ENCODE assay signal across 9 cellular contexts in genomic region chr10:62244088-62244487, GRCh38. TPM values are rescaled to one million over a fixed set of nuclear protein-coding genes. Genes with fewer than 3 reads are reported as not detected.
DNase-seq lines count a peak whose midpoint lies in the region; ATAC-seq, FAIRE-seq and TF ChIP-seq lines count a peak whose summit lies in the region.
"Had no signal": no experiment of that assay in that cellular context is flagged by ENCODE, and none has a peak within 500 bp of the region (broad histone marks: within the 10 kb centered on the region; RNA-seq: fewer than 3 reads in every experiment).

No MANE protein-coding gene starts in this region.

- POLR2A ChIA-PET in A673 (lab: Charles Lee; ENCODE audit: low non-redundant PET): interaction anchor here (0.5 to 0.6 kb wide), 2 partner anchors 21 to 205 kb away, joined by 3 to 5 read pairs; no protein-coding TSS in a partner anchor

- H3K4me1 ChIP-seq in A673 (ENCODE audit: insufficient read depth, low read length, poor library complexity, severe bottlenecking): peaks cover 73% of the 10 kb centered on the region
- H3K4me1 ChIP-seq in kidney (ENCODE audit: control insufficient read depth in 1 of 2, insufficient read depth in 1 of 2, low read depth in 1 of 2, low read length in 2 of 2): no peaks in the 10 kb centered on the region
- no peaks in the 10 kb centered on the region for H3K4me1 ChIP-seq in aorta (ENCODE audit: control insufficient read depth in 1 of 2, insufficient read depth in 2 of 2, low read length in 2 of 2)
- H3K4me1 ChIP-seq: prostate gland had no signal

- H3F3A ChIP-seq in SU-DHL-6 (ENCODE audit: insufficient read depth): peaks cover 79% of the 10 kb centered on the region

- TF ChIP-seq CTCF in A673 (conservative IDR thresholded peaks at IDR 0.05; ENCODE audit: low read depth, low read length): no peak
- TF ChIP-seq CTCF in SU-DHL-6 (IDR thresholded peaks at IDR 0.05; ENCODE audit: insufficient read depth, low read length, poor library complexity, severe bottlenecking): no peak
- no peak for TF ChIP-seq CTCF in kidney (IDR thresholded peaks at IDR 0.05; ENCODE audit: borderline replicate concordance, extremely low read depth, insufficient read depth)

- no peak for ATAC-seq in aorta (ENCODE audit: low FRiP score)
- ATAC-seq in GM19324 (IDR thresholded peaks at IDR 0.05; ENCODE audit: low FRiP score, unreplicated experiment): no peak

- DNase-seq in A673 (ENCODE audit: low spot score) (no peak), GM18507 (ENCODE audit: extremely low spot score, insufficient read length, low read depth) (no peak), kidney (no peak), aorta (no peak), NCI-H1436 treated with DMSO at 0.1 percent for 48 hours (lab: John Stamatoyannopoulos, UW) (no peak)
- DNase-seq in stimulated activated naive CD4-positive, alpha-beta T cell (lab: John Stamatoyannopoulos, UW): no peak

- intact Hi-C loops in A673 (cut with micrococcal nuclease; ENCODE audit: unreplicated experiment): loop anchor here (2.0 to 10.0 kb wide), 3 partner anchors 47 to 1429 kb away; partner anchors contain the start of gene ARID5B
- intact Hi-C loops in kidney (cut with DNase I): no loop called here
- intact Hi-C loops in aorta (cut with DNase I): loop anchor here (2.0 to 10.0 kb wide), 4 partner anchors 149 to 347 kb away; partner anchors contain the start of gene ARID5B (in 1 of the 2)

- peaks cover 28% of the 10 kb centered on the region for H3K79me2 ChIP-seq in SU-DHL-6 (ENCODE audit: insufficient read depth, low read length)

- no peaks in the 10 kb centered on the region for H4K20me1 ChIP-seq in SU-DHL-6 (ENCODE audit: low read depth, low read length)

- H3K9ac ChIP-seq in SU-DHL-6 (ENCODE audit: low read length) (peak overlapping the region; percentile 51), kidney (ENCODE audit: low read length in 2 of 2) (no peak overlapping the region)

- BruUV-seq in A673 (replicated peaks; lab: Mats Ljungman, UMichigan): no TSS peak

- peak overlapping the region; percentile 68 for H3K27ac ChIP-seq in A673 (ENCODE audit: low read depth, low read length, poor library complexity, severe bottlenecking)
- peak overlapping the region; percentile 90 for H3K27ac ChIP-seq in SU-DHL-6 (ENCODE audit: low read depth, low read length)
- peak overlapping the region in 1 of 2 donors; percentile 56 for H3K27ac ChIP-seq in kidney (ENCODE audit: low read depth in 2 of 2, low read length in 2 of 2)
- H3K27ac ChIP-seq in aorta (ENCODE audit: low read depth in 1 of 2, low read length in 2 of 2): no peak overlapping the region

- CTCF ChIA-PET in A673 (lab: Charles Lee): no interaction called here

- no peaks in the 10 kb centered on the region for H3K9me2 ChIP-seq in SU-DHL-6 (replicated peaks; ENCODE audit: insufficient read depth, low read length)

- peak overlapping the region; percentile 96 for H3K4me2 ChIP-seq in SU-DHL-6 (ENCODE audit: low read depth, low read length, poor library complexity, severe bottlenecking)

- H3K9me3 ChIP-seq in A673 (ENCODE audit: low read depth, low read length, poor library complexity, severe bottlenecking) (no peaks in the 10 kb centered on the region), SU-DHL-6 (ENCODE audit: insufficient read depth, low read length) (no peaks in the 10 kb centered on the region), kidney (ENCODE audit: control insufficient read depth in 1 of 2, low read length in 2 of 2) (no peaks in the 10 kb centered on the region), aorta (ENCODE audit: control insufficient read depth, low read length) (no peaks in the 10 kb centered on the region)
- H3K9me3 ChIP-seq: prostate gland had no signal

- no peak overlapping the region for H2AFZ ChIP-seq in SU-DHL-6 (ENCODE audit: low read depth, low read length, severe bottlenecking)

- H3K27me3 ChIP-seq in A673 (replicated peaks; ENCODE audit: insufficient read depth, low read depth, low read length, poor library complexity) (no peaks in the 10 kb centered on the region), SU-DHL-6 (ENCODE audit: low read length) (no peaks in the 10 kb centered on the region), aorta (ENCODE audit: control insufficient read depth in 1 of 2, insufficient read depth in 2 of 2, low read length in 1 of 2) (no peaks in the 10 kb centered on the region)

- peak overlapping the region; percentile 29 for H3K4me3 ChIP-seq in A673 (ENCODE audit: low read depth, low read length, poor library complexity, severe bottlenecking)
- H3K4me3 ChIP-seq in SU-DHL-6 (ENCODE audit: insufficient read depth, low read length, poor library complexity, severe bottlenecking): peak overlapping the region; percentile 45
- peak overlapping the region; percentile 36 to 58 for H3K4me3 ChIP-seq in kidney (ENCODE audit: low read length in 2 of 2)
- no peak overlapping the region for H3K4me3 ChIP-seq in aorta (ENCODE audit: low read length in 2 of 2)
- H3K4me3 ChIP-seq: prostate gland had no signal

- 84 to 89% methylated on average over 3 of the region's 3 CpGs for WGBS in aorta, 2 donors

- H3K36me3 ChIP-seq in A673 (ENCODE audit: insufficient read depth, low read length, poor library complexity, severe bottlenecking) (no peaks in the 10 kb centered on the region), SU-DHL-6 (ENCODE audit: low read length) (no peaks in the 10 kb centered on the region), kidney (ENCODE audit: control insufficient read depth in 1 of 2, insufficient read depth in 2 of 2, low read length in 2 of 2) (no peaks in the 10 kb centered on the region), aorta (ENCODE audit: control insufficient read depth in 1 of 2, insufficient read depth in 2 of 2, low read length in 1 of 2) (no peaks in the 10 kb centered on the region)
- H3K36me3 ChIP-seq: prostate gland had no signal

- FAIRE-seq in GM18507 (lab: Jason Lieb, UNC) (peak; percentile 49), kidney (lab: Jason Lieb, UNC) (peak; percentile 58)

RNA-seq across cellular contexts. Expression of gene RTKN2, which starts 24.6 kb away (rescaled TPM):
- 21.9 and 22.3 TPM in 2 replicates for total RNA-seq in A673 (2021)
- total RNA-seq in kidney: 1.6 TPM
- 0.24 TPM for polyA plus RNA-seq in kidney (ENCODE audit: insufficient read depth, low read depth, low replicate concordance)
- under 1 TPM; 0.21 to 0.29 TPM for total RNA-seq in aorta
- under 1 TPM; 0.13 to 0.31 TPM for polyA plus RNA-seq in aorta

Comparison
In these comparisons a context has a peak if more than half of its experiments do, and no peak if none do; other contexts are left out.
1. H3K27ac ChIP-seq: peak in A673 (single experiment) and SU-DHL-6 (single experiment); none in aorta (0 of 2).
2. H3K4me3 ChIP-seq: peak in A673 (single experiment), SU-DHL-6 (single experiment) and kidney (2 of 2); none in aorta (0 of 2).